Comparison of ENCODE assay signal across 16 cellular contexts in genomic region chr4:26032142-26032541, GRCh38.
A peak's percentile ranks its signal among the peaks of the same experiment; 100 is the strongest.
DNase-seq lines count a peak whose midpoint lies in the region; ATAC-seq, FAIRE-seq and TF ChIP-seq lines count a peak whose summit lies in the region.
"Had no signal": no experiment of that assay in that cellular context is flagged by ENCODE, and none has a peak within 500 bp of the region (broad histone marks: within the 10 kb centered on the region; RNA-seq: fewer than 3 reads in every experiment).

No MANE protein-coding gene starts in this region.

- no peak for TF ChIP-seq RAD21 in SK-N-SH (IDR thresholded peaks at IDR 0.05; ENCODE audit: low read length)

- H3K36me3 Mint-ChIP-seq in Caco-2 (ENCODE audit: insufficient read depth, unreplicated experiment): no peaks in the 10 kb centered on the region

- H3K27me3 ChIP-seq in SK-N-SH (ENCODE audit: insufficient read depth): no peaks in the 10 kb centered on the region
- H3K27me3 ChIP-seq in bronchial epithelial cell (ENCODE audit: control insufficient read depth, insufficient read depth, low read length): peaks cover 6% of the 10 kb centered on the region
- H3K27me3 ChIP-seq in mesenchymal stem cell (ENCODE audit: control insufficient read depth in 1 of 2, insufficient read depth in 1 of 2, low read length in 2 of 2): no peaks in the 10 kb centered on the region
- no peaks in the 10 kb centered on the region for H3K27me3 ChIP-seq in uterus
- no peaks in the 10 kb centered on the region for H3K27me3 ChIP-seq in small intestine (ENCODE audit: control insufficient read depth in 2 of 2, insufficient read depth in 2 of 2, low read length in 2 of 2)
- H3K27me3 ChIP-seq in Caco-2 (replicated peaks; ENCODE audit: control insufficient read depth, insufficient read depth, low read length): no peaks in the 10 kb centered on the region
- H3K27me3 ChIP-seq: colonic mucosa had no signal

- no peak overlapping the region for H2BK120ac ChIP-seq in mesenchymal stem cell (ENCODE audit: low read depth, low read length)

- no TSS peak for BruUV-seq in Caco-2 (replicated peaks; lab: Mats Ljungman, UMichigan)

- ATAC-seq in SK-N-SH treated with all-trans-retinoic acid at 6 μM for 48 hours (no peak), GM19463 (IDR thresholded peaks at IDR 0.05; ENCODE audit: unreplicated experiment) (no peak)

- no peak; a peak in 1 of 4 replicates for TF ChIP-seq EP300 in SK-N-SH (IDR thresholded peaks at IDR 0.05; ENCODE audit: borderline replicate concordance in 1 of 2, low read depth in 1 of 2, low read length in 1 of 2)

- H3K9me3 ChIP-seq in SK-N-SH: no peaks in the 10 kb centered on the region
- H3K9me3 ChIP-seq in mesenchymal stem cell (ENCODE audit: control insufficient read depth, low read length): no peaks in the 10 kb centered on the region
- H3K9me3 ChIP-seq in uterus: no peaks in the 10 kb centered on the region
- no peaks in the 10 kb centered on the region for H3K9me3 ChIP-seq in small intestine (ENCODE audit: control insufficient read depth, low read depth)
- no peaks in the 10 kb centered on the region for H3K9me3 ChIP-seq in Caco-2
- H3K9me3 ChIP-seq: colonic mucosa had no signal

- H3K4me2 ChIP-seq in SK-N-SH (peak overlapping the region; percentile 3; the same call in 1 of the 2 replicates), mesenchymal stem cell (ENCODE audit: low read length, poor library complexity, severe bottlenecking) (no peak overlapping the region)

- H3K4ac ChIP-seq in mesenchymal stem cell (ENCODE audit: low read depth in 1 of 2, low read length in 2 of 2): no peak overlapping the region

- no peak overlapping the region for H2AK5ac ChIP-seq in mesenchymal stem cell (ENCODE audit: low read length, severe bottlenecking)

- H3K4me1 Mint-ChIP-seq in Caco-2 (ENCODE audit: low read depth, unreplicated experiment): peaks cover 9% of the 10 kb centered on the region

- no peak overlapping the region for H3K4me3 ChIP-seq in SK-N-SH (ENCODE audit: low read depth in 2 of 2, low read length in 1 of 2)
- H3K4me3 ChIP-seq in bronchial epithelial cell (ENCODE audit: low read depth, low read length): no peak overlapping the region
- H3K4me3 ChIP-seq in mesenchymal stem cell (ENCODE audit: insufficient read depth in 1 of 2, low read depth in 1 of 2, low read length in 2 of 2): no peak overlapping the region
- H3K4me3 ChIP-seq in uterus: no peak overlapping the region
- no peak overlapping the region for H3K4me3 ChIP-seq in small intestine (ENCODE audit: low read depth in 1 of 2, low read length in 2 of 2)
- no peak overlapping the region for H3K4me3 ChIP-seq in Caco-2 (ENCODE audit: low read depth, low read length)
- H3K4me3 ChIP-seq: colonic mucosa had no signal

- WGBS in SK-N-SH (ENCODE audit: low lambda C conversion rate): 56% methylated on average over 6 of the region's 6 CpGs
- WGBS in mesenchymal stem cell: 67% methylated on average over 6 of the region's 6 CpGs
- 77 to 81% (median 77%) methylated on average over 6 of the region's 6 CpGs for WGBS in small intestine, 3 donors

- intact Hi-C loops in uterus (cut with DNase I; ENCODE audit: low total_unique reads) (no loop called here), Caco-2 (cut with micrococcal nuclease; ENCODE audit: unreplicated experiment) (no loop called here)

- no peak overlapping the region for H3K18ac ChIP-seq in mesenchymal stem cell (ENCODE audit: low read depth in 1 of 2, low read length in 2 of 2)

- no peak overlapping the region for H4K91ac ChIP-seq in mesenchymal stem cell (ENCODE audit: low read length)

- no peak overlapping the region for H4K8ac ChIP-seq in mesenchymal stem cell (ENCODE audit: low read length)

- H3K9ac ChIP-seq in SK-N-SH: no peak overlapping the region; the same call in 1 of the 2 replicates
- peak overlapping the region; percentile 75 for H3K9ac ChIP-seq in mesenchymal stem cell (ENCODE audit: low read length)

- H3K9me2 ChIP-seq in SK-N-SH: no peaks in the 10 kb centered on the region

- H3K23ac ChIP-seq in mesenchymal stem cell (ENCODE audit: low read length in 2 of 2): no peak overlapping the region

- FAIRE-seq in bronchial epithelial cell (lab: Jason Lieb, UNC) (peak; percentile 58), small intestine (lab: Jason Lieb, UNC) (no peak)

- H3F3A ChIP-seq in SK-N-SH (replicated peaks; ENCODE audit: insufficient read depth): no peaks in the 10 kb centered on the region

- H2BK15ac ChIP-seq in mesenchymal stem cell (ENCODE audit: low read depth, poor library complexity, severe bottlenecking): no peak overlapping the region

- H2AFZ ChIP-seq in SK-N-SH (ENCODE audit: low read depth) (no peak overlapping the region), mesenchymal stem cell (ENCODE audit: low read depth, low read length) (no peak overlapping the region)

- TF ChIP-seq CTCF in SK-N-SH (IDR thresholded peaks at IDR 0.05) (no peak), bronchial epithelial cell (IDR thresholded peaks at IDR 0.05; ENCODE audit: insufficient read depth, low read length, severe bottlenecking) (no peak), uterus (IDR thresholded peaks at IDR 0.05) (no peak), Caco-2 (IDR thresholded peaks at IDR 0.05; ENCODE audit: insufficient read depth in 1 of 2, low read depth in 1 of 2, low read length in 1 of 2, severe bottlenecking in 1 of 2, unreplicated experiment in 1 of 2) (no peak)

- H3K4me3 Mint-ChIP-seq in Caco-2 (ENCODE audit: unreplicated experiment): no peak overlapping the region

- DNase-seq in SK-N-SH (no peak), bronchial epithelial cell (ENCODE audit: low read depth) (peak; percentile 61), mesenchymal stem cell (peak; percentile 58), uterus (no peak), small intestine (no peak), Caco-2 (no peak)
- DNase-seq: activated CD4-positive, alpha-beta T cell treated with anti-CD3 and anti-CD28 coated beads, Interleukin-2, amount 50 U/mL, for 48 hours; activated gamma-delta T cell treated with Interleukin-2 at 50 U/mL for 16 hours; Calu3; colonic mucosa; NCI-H1694 treated with DMSO at 0.1 percent for 48 hours; NK-92 treated with Interleukin-12 subunit alpha and Interleukin-12 subunit beta, amount 100 ng/mL, for 24 hours; posterior cingulate gyrus had no signal

- no peaks in the 10 kb centered on the region for H4K20me1 ChIP-seq in SK-N-SH (ENCODE audit: insufficient read depth)

- CTCF ChIA-PET in SK-N-SH (lab: Yijun Ruan, JAX): no interaction called here
- CTCF ChIA-PET in Caco-2 (lab: Charles Lee): no interaction called here

- H3K79me1 ChIP-seq in mesenchymal stem cell (replicated peaks; ENCODE audit: low read length, poor library complexity, severe bottlenecking): no peaks in the 10 kb centered on the region

- no peak overlapping the region for H2BK5ac ChIP-seq in mesenchymal stem cell (ENCODE audit: low read depth, low read length, poor library complexity, severe bottlenecking)

- no peaks in the 10 kb centered on the region for H3K9me3 Mint-ChIP-seq in Caco-2 (ENCODE audit: unreplicated experiment)

- H3K27ac Mint-ChIP-seq in Caco-2 (ENCODE audit: unreplicated experiment): no peak overlapping the region

- TF ChIP-seq POLR2A in uterus (IDR thresholded peaks at IDR 0.05): no peak

- POLR2A ChIA-PET in SK-N-SH (lab: Yijun Ruan, JAX): no interaction called here
- POLR2A ChIA-PET in Caco-2 (lab: Charles Lee): interaction anchor here (0.5 kb wide), 1 partner anchor 10 kb away, joined by 6 read pairs; no protein-coding TSS in a partner anchor

- no peaks in the 10 kb centered on the region for H3K79me2 ChIP-seq in SK-N-SH (ENCODE audit: insufficient read depth)

- no peaks in the 10 kb centered on the region for H3K27me3 Mint-ChIP-seq in Caco-2 (ENCODE audit: insufficient read depth, unreplicated experiment)

- H2BK12ac ChIP-seq in mesenchymal stem cell (ENCODE audit: low read length in 2 of 2): no peak overlapping the region

- H3K36me3 ChIP-seq in SK-N-SH (replicated peaks in 1 of 2; ENCODE audit: control insufficient read depth in 1 of 2, insufficient read depth in 2 of 2, low read length in 1 of 2): no peaks in the 10 kb centered on the region
- H3K36me3 ChIP-seq in bronchial epithelial cell (ENCODE audit: control insufficient read depth, insufficient read depth, low read length): no peaks in the 10 kb centered on the region
- H3K36me3 ChIP-seq in mesenchymal stem cell (ENCODE audit: control insufficient read depth in 1 of 2, insufficient read depth in 2 of 2, low read depth in 1 of 2, low read length in 2 of 2): no peaks in the 10 kb centered on the region
- no peaks in the 10 kb centered on the region for H3K36me3 ChIP-seq in uterus
- H3K36me3 ChIP-seq in small intestine (ENCODE audit: control insufficient read depth in 2 of 2, insufficient read depth in 2 of 2, low read length in 2 of 2): no peaks in the 10 kb centered on the region
- no peaks in the 10 kb centered on the region for H3K36me3 ChIP-seq in Caco-2 (ENCODE audit: control insufficient read depth, insufficient read depth, low read length)
- H3K36me3 ChIP-seq: colonic mucosa had no signal

- H3K27ac ChIP-seq in SK-N-SH (ENCODE audit: low read depth in 2 of 2, low read length in 1 of 2) (peak overlapping the region in 1 of 2 experiments; percentile 44; a peak in 2 of 4 replicates), mesenchymal stem cell (ENCODE audit: low read length, poor library complexity, severe bottlenecking) (peak overlapping the region; percentile 75), uterus (peak overlapping the region; percentile 77 to 92), small intestine (ENCODE audit: low read depth in 1 of 2, low read length in 1 of 2) (peak overlapping the region in 1 of 2 donors; percentile 41)
- H3K27ac ChIP-seq: 22Rv1, colonic mucosa had no signal

- H3K4me1 ChIP-seq in SK-N-SH (ENCODE audit: control insufficient read depth in 1 of 2, insufficient read depth in 2 of 2, low read depth in 1 of 2, low read length in 1 of 2) (peaks cover 0 to 6% of the 10 kb centered on the region in 2 experiments; a peak in 1 of 4 replicates), mesenchymal stem cell (ENCODE audit: control insufficient read depth, insufficient read depth, low read depth, low read length) (peaks cover 19% of the 10 kb centered on the region), uterus (peaks cover 0 to 5% of the 10 kb centered on the region in 2 donors), small intestine (ENCODE audit: control insufficient read depth in 2 of 2, insufficient read depth in 1 of 2, low read depth in 1 of 2, low read length in 1 of 2) (no peaks in the 10 kb centered on the region), Caco-2 (0 out of 2 replicates have a peak, but pooled peaks cover 8% of the 10 kb centered on the region)

- no peak overlapping the region for H3K14ac ChIP-seq in mesenchymal stem cell (ENCODE audit: low read length in 2 of 2)

TF ChIP-seq in SK-N-SH, 30 proteins besides CTCF, POLR2A, EP300 and RAD21 (continues in another document):
- TF ChIP-seq FOXJ3 (CRISPR knock-in tag; IDR thresholded peaks at IDR 0.05) (no peak), FOSL2 (IDR thresholded peaks at IDR 0.05; ENCODE audit: borderline replicate concordance, low read depth) (peak; percentile 43; the same call in 1 of the 2 replicates)

TF ChIP-seq in SK-N-SH treated with all-trans-retinoic acid at 6 μM for 48 hours, 23 proteins besides CTCF, POLR2A, EP300 and RAD21 (continues in another document):
- TF ChIP-seq ZNF8 (CRISPR knock-in tag; IDR thresholded peaks at IDR 0.05) (no peak), RARB (CRISPR knock-in tag; IDR thresholded peaks at IDR 0.05) (no peak), CSDC2 (CRISPR knock-in tag; IDR thresholded peaks at IDR 0.05) (no peak)

Comparison
In these comparisons a context has a peak if more than half of its experiments do, and no peak if none do; other contexts are left out.
1. DNase-seq: peak in bronchial epithelial cell (single experiment) and mesenchymal stem cell (single experiment); none in SK-N-SH (single experiment), uterus (0 of 2), small intestine (single experiment) and Caco-2 (0 of 2).